13 cellular contexts compared by ENCODE assay signal in the genomic region with DNA sequence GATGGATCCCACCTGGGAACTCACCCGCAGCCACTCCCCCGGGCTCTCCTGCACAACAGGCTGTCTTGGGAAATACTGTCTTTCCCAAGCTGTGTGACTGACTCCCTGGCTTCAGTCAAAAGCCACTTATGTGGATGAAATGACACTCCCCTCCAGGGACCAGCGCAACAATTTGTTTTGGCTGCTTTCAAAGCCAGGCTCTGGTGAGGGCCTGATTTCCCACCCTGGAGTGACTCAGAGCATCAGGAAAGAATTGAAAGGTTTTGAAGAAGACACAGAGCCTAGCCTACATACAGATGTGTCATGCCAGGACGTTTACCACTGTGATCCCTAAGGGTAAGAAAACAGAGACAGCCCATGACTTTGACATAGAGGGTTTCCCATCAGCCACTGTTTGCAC.
DNase-seq lines count a peak whose midpoint lies in the region; ATAC-seq and TF ChIP-seq lines count a peak whose summit lies in the region.
"Had no signal": no experiment of that assay in that cellular context is flagged by ENCODE, and none has a peak within 500 bp of the region (broad histone marks: within the 10 kb centered on the region; RNA-seq: fewer than 3 reads in every experiment).

No MANE protein-coding gene starts in this region.

- TF ChIP-seq CTCF in osteocyte (IDR thresholded peaks at IDR 0.05) = no peak
- no peak for TF ChIP-seq CTCF in GM10266 (IDR thresholded peaks at IDR 0.05; ENCODE audit: control insufficient read depth, insufficient read depth, low read depth, missing control alignments)

- DNase-seq in GM04503 (ENCODE audit: low read depth) = peak; percentile 70
- peak; percentile 45 for DNase-seq in NCI-H460 (ENCODE audit: extremely low read depth, low read depth)
- peak; percentile 67 for DNase-seq in fibroblast of gingiva (ENCODE audit: low read depth)
- no peak for DNase-seq in osteocyte (ENCODE audit: extremely low spot score, unreplicated experiment)
- DNase-seq in GM10266 (ENCODE audit: extremely low spot score) = no peak
- DNase-seq in activated T-cell treated with anti-CD3 and anti-CD28 coated beads, Interleukin-2, amount 50 U/mL, for 48 hours = no peak
- DNase-seq: activated CD4-positive, alpha-beta T cell treated with anti-CD3 and anti-CD28 coated beads for 36 hours; COR-L47; endodermal cell; NCI-H1694 treated with DMSO at 0.1 percent for 48 hours; occipital lobe; T-helper 1 cell had no signal

- H3K36me3 Mint-ChIP-seq in osteocyte (ENCODE audit: unreplicated experiment) = peaks cover 7% of the 10 kb centered on the region

- H3K9me3 Mint-ChIP-seq in osteocyte (ENCODE audit: unreplicated experiment) = peaks cover 3% of the 10 kb centered on the region
- H3K9me3 Mint-ChIP-seq: endodermal cell had no signal

- peaks cover 69% of the 10 kb centered on the region for H3K4me1 Mint-ChIP-seq in osteocyte (ENCODE audit: unreplicated experiment)
- H3K4me1 Mint-ChIP-seq: activated CD4-positive, alpha-beta T cell treated with anti-CD3 and anti-CD28 coated beads for 36 hours had no signal

- no peak overlapping the region for H3K4me3 Mint-ChIP-seq in osteocyte (ENCODE audit: unreplicated experiment)
- H3K4me3 Mint-ChIP-seq: activated CD4-positive, alpha-beta T cell treated with anti-CD3 and anti-CD28 coated beads for 36 hours; endodermal cell had no signal

- H3K27me3 Mint-ChIP-seq in osteocyte (ENCODE audit: unreplicated experiment) = no peaks in the 10 kb centered on the region

- no peak for ATAC-seq in GM21786 (IDR thresholded peaks at IDR 0.05; ENCODE audit: unreplicated experiment)
- ATAC-seq: activated CD4-positive, alpha-beta T cell treated with anti-CD3 and anti-CD28 coated beads for 36 hours had no signal

- peak overlapping the region; percentile 88 for H3K27ac Mint-ChIP-seq in osteocyte (ENCODE audit: unreplicated experiment)
- H3K27ac Mint-ChIP-seq: activated CD4-positive, alpha-beta T cell treated with anti-CD3 and anti-CD28 coated beads for 36 hours; endodermal cell had no signal

Comparison
In these comparisons a context has a peak if more than half of its experiments do, and no peak if none do; other contexts are left out.
1. DNase-seq: peak in GM04503 (single experiment), NCI-H460 (single experiment) and fibroblast of gingiva (single experiment); none in osteocyte (single experiment), GM10266 (single experiment) and activated T-cell treated with anti-CD3 and anti-CD28 coated beads, Interleukin-2, amount 50 U/mL, for 48 hours (0 of 2).